In genomic region chr4:36716874-36717273, GRCh38 we compare ENCODE assay signal across 16 cellular contexts.
"Had no signal": no experiment of that assay in that cellular context is flagged by ENCODE, and none has a peak within 500 bp of the region (broad histone marks: within the 10 kb centered on the region; RNA-seq: fewer than 3 reads in every experiment).

No MANE protein-coding gene starts in this region.

- H3K36me3 ChIP-seq: gastroesophageal sphincter, heart right ventricle, neural progenitor cell, sigmoid colon, WERI-Rb-1 had no signal

- H3K27ac Mint-ChIP-seq: activated T-helper 17 cell treated with anti-CD3 and anti-CD28 coated beads, Interleukin-2, amount 50 U/mL, for 72 hours; naive B cell; neural progenitor cell; stimulated activated naive CD8-positive, alpha-beta T cell treated with anti-CD3 and anti-CD28 coated beads, Interleukin-15, amount 100 ng/mL, for 72 hours; T-helper 2 cell treated with Interferon-gamma antibody and Interleukin-4, amounts not matched to agents 5 μg/mL and 100 μg/mL, for 36 hours had no signal

- DNase-seq: activated CD4-positive, alpha-beta T cell treated with anti-CD3 and anti-CD28 coated beads, Interleukin-2, amount 50 U/mL, for 48 hours; activated naive CD4-positive, alpha-beta T cell treated with Interleukin-2 at 50 U/mL for 16 hours; anterior cingulate cortex; heart right ventricle; islet precursor cell; naive B cell; sigmoid colon; stimulated activated CD4-positive, alpha-beta T cell treated with anti-CD3 and anti-CD28 coated beads, Interleukin-1b, Interleukin-23, amount 100 ng/mL, for 48 hours; stimulated activated naive CD8-positive, alpha-beta T cell treated with anti-CD3 and anti-CD28 coated beads, Interleukin-15, amount 100 ng/mL, for 72 hours; testis; WERI-Rb-1 had no signal

- H3K9me3 Mint-ChIP-seq: activated T-helper 17 cell treated with anti-CD3 and anti-CD28 coated beads, Interleukin-2, amount 50 U/mL, for 72 hours; T-helper 2 cell treated with Interferon-gamma antibody and Interleukin-4, amounts not matched to agents 5 μg/mL and 100 μg/mL, for 36 hours had no signal

- H3K9me3 ChIP-seq: gastroesophageal sphincter, heart right ventricle, sigmoid colon, testis had no signal

- H3K4me3 Mint-ChIP-seq: activated T-helper 17 cell treated with anti-CD3 and anti-CD28 coated beads, Interleukin-2, amount 50 U/mL, for 72 hours; naive B cell; neural progenitor cell; stimulated activated naive CD8-positive, alpha-beta T cell treated with anti-CD3 and anti-CD28 coated beads, Interleukin-15, amount 100 ng/mL, for 72 hours; T-helper 2 cell treated with Interferon-gamma antibody and Interleukin-4, amounts not matched to agents 5 μg/mL and 100 μg/mL, for 36 hours had no signal

- H3K27me3 ChIP-seq: gastroesophageal sphincter, heart right ventricle, neural progenitor cell, sigmoid colon, testis had no signal

- ATAC-seq: activated T-helper 17 cell treated with anti-CD3 and anti-CD28 coated beads, Interleukin-2, amount 50 U/mL, for 72 hours; gastroesophageal sphincter; heart right ventricle; left lobe of liver; stimulated activated naive CD8-positive, alpha-beta T cell treated with anti-CD3 and anti-CD28 coated beads, Interleukin-15, amount 100 ng/mL, for 72 hours had no signal

- H3K36me3 Mint-ChIP-seq: naive B cell, neural progenitor cell had no signal

- H3K4me1 Mint-ChIP-seq: activated T-helper 17 cell treated with anti-CD3 and anti-CD28 coated beads, Interleukin-2, amount 50 U/mL, for 72 hours; naive B cell; stimulated activated naive CD8-positive, alpha-beta T cell treated with anti-CD3 and anti-CD28 coated beads, Interleukin-15, amount 100 ng/mL, for 72 hours had no signal

- H3K4me1 ChIP-seq: gastroesophageal sphincter, heart right ventricle, neural progenitor cell, sigmoid colon, testis had no signal

- H3K27me3 Mint-ChIP-seq: activated T-helper 17 cell treated with anti-CD3 and anti-CD28 coated beads, Interleukin-2, amount 50 U/mL, for 72 hours; naive B cell; stimulated activated naive CD8-positive, alpha-beta T cell treated with anti-CD3 and anti-CD28 coated beads, Interleukin-15, amount 100 ng/mL, for 72 hours had no signal

- H3K27ac ChIP-seq: gastroesophageal sphincter, heart right ventricle, neural progenitor cell, sigmoid colon, testis, WERI-Rb-1 had no signal

- H3K4me3 ChIP-seq: gastroesophageal sphincter, heart right ventricle, neural progenitor cell, sigmoid colon, testis had no signal

- H3K9ac ChIP-seq: neural progenitor cell had no signal

- H2AFZ ChIP-seq: neural progenitor cell had no signal

- H3K4me2 ChIP-seq: neural progenitor cell had no signal
